In the genomic region with DNA sequence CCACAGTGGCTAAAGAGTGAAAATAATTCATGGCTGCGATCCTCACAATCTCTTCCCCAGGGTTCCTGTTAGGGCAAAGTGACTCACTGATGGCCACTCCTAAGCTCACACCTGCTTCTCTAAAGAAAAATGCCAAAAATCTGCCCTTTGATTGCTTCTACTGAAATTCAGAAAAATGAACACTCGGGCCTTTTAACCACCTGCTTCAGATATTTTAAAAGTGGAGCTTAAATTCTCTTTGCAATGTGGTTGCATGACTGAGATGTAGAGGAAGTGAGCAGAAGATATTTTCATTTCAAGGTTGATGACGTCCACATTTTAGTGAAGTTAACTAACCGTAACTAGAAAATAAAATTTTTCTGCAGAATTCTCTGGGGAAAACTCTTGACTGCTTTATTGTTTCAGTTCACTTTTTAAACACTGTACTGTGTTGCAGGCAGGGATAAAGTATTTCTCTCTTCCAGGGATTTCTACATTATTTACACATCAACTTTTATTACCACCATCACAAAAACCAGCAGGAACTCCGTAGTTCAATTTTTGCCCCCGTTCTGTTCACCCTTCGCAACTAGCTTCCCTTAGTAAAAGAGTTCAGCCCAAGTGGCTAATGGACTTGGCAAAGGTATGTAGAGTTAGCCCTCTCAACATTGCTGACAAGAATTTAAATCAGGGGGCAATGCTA, we compare ENCODE assay signal across 8 cellular contexts. TPM values are rescaled to one million over a fixed set of nuclear protein-coding genes. Genes with fewer than 3 reads are reported as not detected.
DNase-seq lines count a peak whose midpoint lies in the region; ATAC-seq and TF ChIP-seq lines count a peak whose summit lies in the region.

No MANE protein-coding gene starts in this region.

- peak overlapping the region; percentile 80 for H3K4me3 ChIP-seq in DOHH2 (ENCODE audit: low read length)

- no peaks in the 10 kb centered on the region for H3K27me3 ChIP-seq in DOHH2 (ENCODE audit: control insufficient read depth, low read length)

- peaks cover 99% of the 10 kb centered on the region for H3K4me1 ChIP-seq in DOHH2 (ENCODE audit: control insufficient read depth, low read length)

- H3K27ac Mint-ChIP-seq in activated naive CD8-positive, alpha-beta T cell treated with anti-CD3 and anti-CD28 coated beads for 36 hours: peak overlapping the region; percentile 97

- DNase-seq in activated naive CD8-positive, alpha-beta T cell treated with anti-CD3 and anti-CD28 coated beads for 36 hours: peak; percentile 13
- DNase-seq in left lobe of liver (ENCODE audit: low spot score) (no peak), T-helper 9 cell (no peak), SHP77 (lab: John Stamatoyannopoulos, UW) (no peak), NCI-H526 (lab: John Stamatoyannopoulos, UW) (no peak)

- H3K27ac ChIP-seq in DOHH2 (ENCODE audit: low read depth, low read length): peak overlapping the region; percentile 99

- H3K4me3 Mint-ChIP-seq in activated naive CD8-positive, alpha-beta T cell treated with anti-CD3 and anti-CD28 coated beads for 36 hours: peak overlapping the region; percentile 81

- H3K36me3 ChIP-seq in DOHH2 (ENCODE audit: control insufficient read depth, low read length): peaks cover 77% of the 10 kb centered on the region

- H3K27me3 Mint-ChIP-seq in activated naive CD8-positive, alpha-beta T cell treated with anti-CD3 and anti-CD28 coated beads for 36 hours: no peaks in the 10 kb centered on the region

- H3K79me2 ChIP-seq in DOHH2 (ENCODE audit: control insufficient read depth, low read length): peaks cover 84% of the 10 kb centered on the region

- peaks cover 59% of the 10 kb centered on the region for H3F3A ChIP-seq in DOHH2 (ENCODE audit: control insufficient read depth, insufficient read depth)

- peaks cover 11% of the 10 kb centered on the region for H3K9me3 ChIP-seq in DOHH2 (ENCODE audit: control insufficient read depth, insufficient read depth, low read length)

- H3K4me1 Mint-ChIP-seq in activated naive CD8-positive, alpha-beta T cell treated with anti-CD3 and anti-CD28 coated beads for 36 hours: peaks cover 62% of the 10 kb centered on the region

- peaks cover 8% of the 10 kb centered on the region for H3K9me3 Mint-ChIP-seq in activated naive CD8-positive, alpha-beta T cell treated with anti-CD3 and anti-CD28 coated beads for 36 hours

- peak overlapping the region; percentile 93 for H3K4me2 ChIP-seq in DOHH2 (ENCODE audit: low read length)

- no peaks in the 10 kb centered on the region for H3K9me2 ChIP-seq in DOHH2 (replicated peaks; ENCODE audit: control insufficient read depth, low read length)

- TF ChIP-seq CTCF in DOHH2 (IDR thresholded peaks at IDR 0.05; ENCODE audit: low read depth, low read length, poor library complexity, severe bottlenecking): no peak

- peaks cover 45% of the 10 kb centered on the region for H3K36me3 Mint-ChIP-seq in activated naive CD8-positive, alpha-beta T cell treated with anti-CD3 and anti-CD28 coated beads for 36 hours

- ATAC-seq in GM19397 (IDR thresholded peaks at IDR 0.05; ENCODE audit: unreplicated experiment) (peak; percentile 64), HG03354 (IDR thresholded peaks at IDR 0.05; ENCODE audit: poor library complexity, severe bottlenecking, unreplicated experiment) (peak; percentile 75), left lobe of liver (peak; percentile 65)

- H4K20me1 ChIP-seq in DOHH2 (ENCODE audit: control insufficient read depth, insufficient read depth, low read depth, low read length): no peaks in the 10 kb centered on the region

RNA-seq across cellular contexts. Expression of gene RAB30, which starts 8.5 kb away (rescaled TPM):
- total RNA-seq in activated naive CD8-positive, alpha-beta T cell treated with anti-CD3 and anti-CD28 coated beads for 36 hours: 10 to 100 TPM; 23.1 to 23.4 TPM
- 8.8 TPM for total RNA-seq in left lobe of liver
